22 cellular contexts compared by ENCODE assay signal in the genomic region with DNA sequence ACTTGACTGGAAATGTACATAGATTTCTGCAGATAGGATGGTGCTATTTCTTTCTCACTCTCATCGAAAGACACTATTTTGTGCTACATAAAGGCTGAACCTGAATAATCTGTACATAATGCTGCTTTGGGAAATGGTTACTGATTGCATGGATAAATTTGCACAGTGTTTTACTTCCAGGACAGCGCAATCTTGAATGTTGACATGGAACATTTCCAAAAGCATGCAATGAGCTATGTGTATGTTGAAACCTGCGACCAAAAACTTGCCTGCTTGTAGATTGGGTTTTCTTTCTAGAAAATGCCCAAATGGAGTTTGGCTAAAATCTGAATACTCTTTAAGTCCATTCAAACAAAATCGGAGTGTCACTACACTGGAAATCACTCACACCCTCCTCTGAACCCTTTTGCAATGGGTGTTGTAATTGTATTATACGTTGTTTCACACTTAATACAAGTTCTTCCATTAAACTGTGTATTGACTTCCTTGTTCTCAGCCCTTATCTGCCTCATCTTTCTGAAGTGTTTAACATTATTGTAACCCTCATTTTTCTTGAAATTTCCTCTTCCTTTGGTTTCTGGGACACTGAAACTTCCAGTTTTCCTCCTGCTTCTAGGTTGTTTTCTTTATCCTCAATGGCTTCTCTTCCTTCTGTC.
DNase-seq lines count a peak whose midpoint lies in the region; ATAC-seq, FAIRE-seq and TF ChIP-seq lines count a peak whose summit lies in the region.
"Had no signal": no experiment of that assay in that cellular context is flagged by ENCODE, and none has a peak within 500 bp of the region (broad histone marks: within the 10 kb centered on the region; RNA-seq: fewer than 3 reads in every experiment).

No MANE protein-coding gene starts in this region.

- H3K4me3 Mint-ChIP-seq in Calu3 (ENCODE audit: low read depth, unreplicated experiment) (no peak overlapping the region), H9 (no peak overlapping the region)
- H3K4me3 Mint-ChIP-seq: B cell; CD4-positive, CD25-positive, alpha-beta regulatory T cell; IgD-negative memory B cell had no signal

- ATAC-seq in mucosa of descending colon = peak; percentile 28
- ATAC-seq: A549, GM12878 had no signal

- no peaks in the 10 kb centered on the region for H3K27me3 ChIP-seq in H9 (ENCODE audit: insufficient read depth, low read length)

- DNase-seq in Calu3 (no peak), amniotic epithelial cell (ENCODE audit: low read depth) (peak; percentile 27), fibroblast of villous mesenchyme (ENCODE audit: low read depth) (peak; percentile 58), mucosa of descending colon (no peak), H9 (no peak), NCI-H187 (lab: John Stamatoyannopoulos, UW) (no peak), H54 (ENCODE audit: insufficient read length, low spot score) (no peak), amygdala (lab: John Stamatoyannopoulos, UW) (no peak)
- DNase-seq: Caco-2; CD4-positive, CD25-positive, alpha-beta regulatory T cell; DND-41; NCI-H1417; NCI-H1694 treated with DMSO at 0.1 percent for 48 hours; NCI-H446 treated with DMSO at 0.1 percent for 48 hours; NCI-H526 treated with DMSO at 0.1 percent for 48 hours; Right ventricle myocardium superior had no signal

- no CpG with 5 or more reads among the region's 5 CpGs for WGBS in H9 (ENCODE audit: extremely low coverage, insufficient read length, low lambda C conversion rate)

- no peak overlapping the region for H2BK15ac ChIP-seq in H9 (ENCODE audit: low read depth, low read length)

- no peaks in the 10 kb centered on the region for H3K79me2 ChIP-seq in H9 (ENCODE audit: insufficient read depth, low read length)

- H4K5ac ChIP-seq in H9 (ENCODE audit: insufficient read length, low read depth, low read length) = no peak overlapping the region

- H3K27me3 Mint-ChIP-seq in Calu3 (ENCODE audit: unreplicated experiment) (no peaks in the 10 kb centered on the region), H9 (ENCODE audit: low read depth) (no peaks in the 10 kb centered on the region)
- H3K27me3 Mint-ChIP-seq: B cell had no signal

- H3K36me3 Mint-ChIP-seq in Calu3 (ENCODE audit: insufficient read depth, unreplicated experiment) = peaks cover 23% of the 10 kb centered on the region
- no peaks in the 10 kb centered on the region; a peak in 1 of 7 replicates for H3K36me3 Mint-ChIP-seq in H9 (ENCODE audit: insufficient read depth in 1 of 3, low read depth in 3 of 3)
- H3K36me3 Mint-ChIP-seq: CD4-positive, CD25-positive, alpha-beta regulatory T cell; IgD-negative memory B cell had no signal

- H2AK5ac ChIP-seq in H9 (ENCODE audit: insufficient read length, low read length) = no peak overlapping the region

- H3K36me3 ChIP-seq in mucosa of descending colon (ENCODE audit: low read depth) = no peaks in the 10 kb centered on the region
- H3K36me3 ChIP-seq: HAP-1 had no signal

- no TSS peak for BruUV-seq in Calu3 (replicated peaks; lab: Mats Ljungman, UMichigan)

- no peaks in the 10 kb centered on the region for H4K20me1 ChIP-seq in H9 (ENCODE audit: control insufficient read depth, insufficient read depth, insufficient read length)

- no peak overlapping the region for H2BK12ac ChIP-seq in H9 (ENCODE audit: insufficient read length, low read depth, low read length)

- H3K9me3 ChIP-seq in mucosa of descending colon (no peaks in the 10 kb centered on the region), H9 (ENCODE audit: control insufficient read depth, low read depth, low read length) (no peaks in the 10 kb centered on the region)
- H3K9me3 ChIP-seq: A549, Caco-2, HAP-1 had no signal

- TF ChIP-seq CTCF in Calu3 (IDR thresholded peaks at IDR 0.05; ENCODE audit: unreplicated experiment) = no peak
- no peak for TF ChIP-seq CTCF in fibroblast of villous mesenchyme (IDR thresholded peaks at IDR 0.05; ENCODE audit: insufficient read depth, low read depth, low read length)
- TF ChIP-seq CTCF in mucosa of descending colon (IDR thresholded peaks at IDR 0.05) = no peak
- TF ChIP-seq CTCF in H9 (conservative IDR thresholded peaks at IDR 0.05) = no peak

- no peaks in the 10 kb centered on the region for H3K79me1 ChIP-seq in H9 (ENCODE audit: insufficient read depth, low read depth, low read length, poor library complexity, severe bottlenecking)

- no peak overlapping the region for H3T11ph ChIP-seq in H9 (ENCODE audit: low read length)

- H3K9ac ChIP-seq in H9 (ENCODE audit: extremely low read depth, insufficient read length, low read length) = no peak overlapping the region

- no peaks in the 10 kb centered on the region for H3K9me3 Mint-ChIP-seq in Calu3 (ENCODE audit: low read depth, unreplicated experiment)
- no peaks in the 10 kb centered on the region for H3K9me3 Mint-ChIP-seq in H9
- H3K9me3 Mint-ChIP-seq: IgD-negative memory B cell had no signal

- no peak overlapping the region for H3K4me2 ChIP-seq in H9 (ENCODE audit: insufficient read depth, insufficient read length, low read length)
- H3K4me2 ChIP-seq: A549 had no signal

- no peak for TF ChIP-seq POLR2A in H54 (IDR thresholded peaks at IDR 0.05; ENCODE audit: low read depth, low read length)

- intact Hi-C loops in Calu3 (cut with micrococcal nuclease; ENCODE audit: unreplicated experiment) (no loop called here), mucosa of descending colon (cut with DNase I, micrococcal nuclease) (no loop called here)

- no peak overlapping the region for H2BK120ac ChIP-seq in H9 (ENCODE audit: low read depth, low read length, poor library complexity, severe bottlenecking)

- no peak overlapping the region for H4K91ac ChIP-seq in H9 (ENCODE audit: insufficient read length, low read depth, low read length)

- CTCF ChIA-PET in Calu3 (lab: Charles Lee) = no interaction called here

- no peak overlapping the region for H4K8ac ChIP-seq in H9 (replicated peaks; ENCODE audit: insufficient read length, low read depth, low read length)

- no peak overlapping the region for H3K4me3 ChIP-seq in fibroblast of villous mesenchyme (ENCODE audit: low read depth, low read length)
- H3K4me3 ChIP-seq in mucosa of descending colon = no peak overlapping the region
- H3K4me3 ChIP-seq: A549, GM12878, HAP-1 had no signal

- no peak overlapping the region for H3K27ac ChIP-seq in H9 (ENCODE audit: insufficient read length, low read depth, low read length)
- H3K27ac ChIP-seq: A549, HL-60 had no signal

- no peak for FAIRE-seq in H54 (lab: Jason Lieb, UNC)
- FAIRE-seq: A549, GM12878 had no signal

- no peak overlapping the region for H3K4ac ChIP-seq in H9 (ENCODE audit: low read depth, low read length)

- no peak overlapping the region for H3K14ac ChIP-seq in H9 (ENCODE audit: insufficient read depth, low read length)

- H3K23me2 ChIP-seq in H9 (ENCODE audit: insufficient read length, low read depth, low read length, poor library complexity, severe bottlenecking) = no peaks in the 10 kb centered on the region

- no peak overlapping the region for H3K18ac ChIP-seq in H9 (ENCODE audit: insufficient read length, low read depth, low read length)

- no peak overlapping the region for H3K56ac ChIP-seq in H9 (ENCODE audit: insufficient read length, low read depth, low read length)

- H3K4me1 Mint-ChIP-seq in Calu3 (ENCODE audit: low read depth, unreplicated experiment) (peaks cover 10% of the 10 kb centered on the region), H9 (peaks cover 9 to 11% of the 10 kb centered on the region in 2 experiments)
- H3K4me1 Mint-ChIP-seq: B cell; CD4-positive, CD25-positive, alpha-beta regulatory T cell; IgD-negative memory B cell had no signal

- H2BK5ac ChIP-seq in H9 (ENCODE audit: insufficient read length, low read length) = no peak overlapping the region

- H3K4me1 ChIP-seq in mucosa of descending colon (ENCODE audit: low read depth) (peaks cover 8% of the 10 kb centered on the region), H9 (ENCODE audit: insufficient read depth, low read length) (no peaks in the 10 kb centered on the region; the same call in 1 of the 2 replicates)

- H3K27ac Mint-ChIP-seq in Calu3 (ENCODE audit: unreplicated experiment) (peak overlapping the region; percentile 30), H9 (no peak overlapping the region)
- H3K27ac Mint-ChIP-seq: B cell; CD4-positive, CD25-positive, alpha-beta regulatory T cell; IgD-negative memory B cell had no signal

- no peak overlapping the region for H3K23ac ChIP-seq in H9 (ENCODE audit: insufficient read length, low read depth, low read length)

- H2BK20ac ChIP-seq in H9 (ENCODE audit: low read depth, low read length, poor library complexity, severe bottlenecking) = no peak overlapping the region

- no peak overlapping the region for H2AFZ ChIP-seq in H9 (ENCODE audit: low read length)

Comparison
In these comparisons a context has a peak if more than half of its experiments do, and no peak if none do; other contexts are left out.
1. DNase-seq: peak in amniotic epithelial cell (single experiment) and fibroblast of villous mesenchyme (single experiment); none in Calu3 (single experiment), mucosa of descending colon (0 of 3), H9 (single experiment), NCI-H187 (0 of 2), H54 (single experiment) and amygdala (0 of 56).